Comparison of ENCODE assay signal across 8 cellular contexts in the genomic region with DNA sequence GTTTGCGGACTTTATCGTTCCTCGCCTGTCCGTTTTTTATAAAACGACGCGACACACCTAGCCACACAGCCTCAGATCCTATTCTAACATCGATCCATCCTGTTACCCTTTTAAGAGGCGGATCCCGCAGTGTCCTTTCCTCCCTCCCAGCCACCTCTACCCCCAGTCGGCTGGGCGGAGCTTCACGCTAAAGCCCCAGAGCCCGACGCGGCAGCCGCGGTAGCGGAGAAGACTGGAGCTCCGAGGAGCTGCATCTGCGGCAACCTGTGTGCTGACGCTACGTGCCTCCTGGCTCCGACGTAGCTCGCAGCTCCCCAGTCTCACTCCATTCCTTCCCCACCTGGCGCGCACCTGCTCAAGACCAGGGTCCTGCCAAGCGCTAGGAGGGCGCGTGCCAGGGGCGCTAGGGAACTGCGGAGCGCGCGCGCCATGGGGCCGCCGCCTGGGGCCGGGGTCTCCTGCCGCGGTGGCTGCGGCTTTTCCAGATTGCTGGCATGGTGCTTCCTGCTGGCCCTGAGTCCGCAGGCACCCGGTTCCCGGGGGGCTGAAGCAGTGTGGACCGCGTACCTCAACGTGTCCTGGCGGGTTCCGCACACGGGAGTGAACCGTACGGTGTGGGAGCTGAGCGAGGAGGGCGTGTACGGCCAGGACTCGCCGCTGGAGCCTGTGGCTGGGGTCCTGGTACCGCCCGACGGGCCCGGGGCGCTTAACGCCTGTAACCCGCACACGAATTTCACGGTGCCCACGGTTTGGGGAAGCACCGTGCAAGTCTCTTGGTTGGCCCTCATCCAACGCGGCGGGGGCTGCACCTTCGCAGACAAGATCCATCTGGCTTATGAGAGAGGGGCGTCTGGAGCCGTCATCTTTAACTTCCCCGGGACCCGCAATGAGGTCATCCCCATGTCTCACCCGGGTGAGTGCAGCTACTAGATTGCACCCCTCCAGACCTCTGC. TPM values are rescaled to one million over a fixed set of nuclear protein-coding genes. Genes with fewer than 3 reads are reported as not detected.
DNase-seq lines count a peak whose midpoint lies in the region; ATAC-seq and TF ChIP-seq lines count a peak whose summit lies in the region.

A gene with protein sequence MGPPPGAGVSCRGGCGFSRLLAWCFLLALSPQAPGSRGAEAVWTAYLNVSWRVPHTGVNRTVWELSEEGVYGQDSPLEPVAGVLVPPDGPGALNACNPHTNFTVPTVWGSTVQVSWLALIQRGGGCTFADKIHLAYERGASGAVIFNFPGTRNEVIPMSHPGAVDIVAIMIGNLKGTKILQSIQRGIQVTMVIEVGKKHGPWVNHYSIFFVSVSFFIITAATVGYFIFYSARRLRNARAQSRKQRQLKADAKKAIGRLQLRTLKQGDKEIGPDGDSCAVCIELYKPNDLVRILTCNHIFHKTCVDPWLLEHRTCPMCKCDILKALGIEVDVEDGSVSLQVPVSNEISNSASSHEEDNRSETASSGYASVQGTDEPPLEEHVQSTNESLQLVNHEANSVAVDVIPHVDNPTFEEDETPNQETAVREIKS (plus strand): TSS at position 217 of the 953 bp plus-strand sequence. CDS start 213 bp downstream, at position 430.

- H3K36me3 ChIP-seq in A673 (ENCODE audit: insufficient read depth, low read length, poor library complexity, severe bottlenecking): no peaks in the 10 kb centered on the region
- H3K36me3 ChIP-seq in thyroid gland: no peaks in the 10 kb centered on the region

- intact Hi-C loops in A673 (cut with micrococcal nuclease; ENCODE audit: unreplicated experiment) (no loop called here), thyroid gland (cut with DNase I) (no loop called here)

- no peak within 1 kb of the TSS for H3K27ac Mint-ChIP-seq in effector memory CD8-positive, alpha-beta T cell
- H3K27ac Mint-ChIP-seq in memory B cell: no peak within 1 kb of the TSS

- no peak within 1 kb of the TSS for H3K4me3 ChIP-seq in A673 (ENCODE audit: low read depth, low read length, poor library complexity, severe bottlenecking)
- H3K4me3 ChIP-seq in thyroid gland (replicated peaks in 1 of 3): peak within 1 kb of the TSS; percentile 30 to 53 (median 40)

- H3K36me3 Mint-ChIP-seq in effector memory CD8-positive, alpha-beta T cell (ENCODE audit: insufficient read depth): no peaks in the 10 kb centered on the region
- no peaks in the 10 kb centered on the region for H3K36me3 Mint-ChIP-seq in memory B cell

- peak within 1 kb of the TSS; percentile 44 to 66 for H3K4me3 Mint-ChIP-seq in effector memory CD8-positive, alpha-beta T cell
- H3K4me3 Mint-ChIP-seq in memory B cell: peak within 1 kb of the TSS; percentile 60

- POLR2A ChIA-PET in A673 (lab: Charles Lee; ENCODE audit: low non-redundant PET) (no interaction called here), HEK293T (lab: Yijun Ruan, JAX) (interaction anchor here (0.8 to 1.8 kb wide), 9 partner anchors 9 to 107 kb away, joined by 3 to 11 read pairs (median 4); a partner anchor contains a TSS)

- DNase-seq in A673 (ENCODE audit: low spot score): peak; percentile 1
- DNase-seq in HEK293T (ENCODE audit: extremely low spot score): peak; percentile 75
- DNase-seq in effector memory CD8-positive, alpha-beta T cell: no peak
- DNase-seq in memory B cell (ENCODE audit: low spot score in 2 of 2): no peak
- DNase-seq in thyroid gland: peak; percentile 72 to 81
- no peak for DNase-seq in H4 (ENCODE audit: low spot score)

- CTCF ChIA-PET in A673 (lab: Charles Lee) (no interaction called here), HEK293T (lab: Yijun Ruan, JAX) (interaction anchor here (0.5 to 1.1 kb wide), 3 partner anchors 9 to 24 kb away, joined by 3 to 7 read pairs (median 3); no protein-coding TSS in a partner anchor)

- no peaks in the 10 kb centered on the region for H3K9me3 Mint-ChIP-seq in effector memory CD8-positive, alpha-beta T cell
- peaks cover 1% of the 10 kb centered on the region for H3K9me3 Mint-ChIP-seq in memory B cell

- no TSS peak for BruUV-seq in A673 (replicated peaks; lab: Mats Ljungman, UMichigan)

- no peaks in the 10 kb centered on the region for H3K9me3 ChIP-seq in A673 (ENCODE audit: low read depth, low read length, poor library complexity, severe bottlenecking)
- H3K9me3 ChIP-seq in thyroid gland: no peaks in the 10 kb centered on the region

- WGBS in thyroid gland, 2 donors: 0 to 2% methylated on average over 10 to 26 of the region's 79 CpGs

- TF ChIP-seq CTCF in A673 (conservative IDR thresholded peaks at IDR 0.05; ENCODE audit: low read depth, low read length) (no peak), thyroid gland (IDR thresholded peaks at IDR 0.05) (peak in 1 of 6 experiments; percentile 18)

- ATAC-seq in SK-N-SH treated with all-trans-retinoic acid at 6 μM for 48 hours (peak; percentile 31; the same call in 2 of the 3 replicates), memory B cell (ENCODE audit: low read depth) (no peak), GM21737 (IDR thresholded peaks at IDR 0.05; ENCODE audit: unreplicated experiment) (no peak)
- peak; percentile 27 for ATAC-seq in effector memory CD8-positive, alpha-beta T cell (replicated peaks)

- H3K4me1 ChIP-seq in A673 (ENCODE audit: insufficient read depth, low read length, poor library complexity, severe bottlenecking) (no peaks in the 10 kb centered on the region), thyroid gland (no peaks in the 10 kb centered on the region)

- peak; percentile 32 to 93 for TF ChIP-seq POLR2A in thyroid gland (IDR thresholded peaks at IDR 0.05)

- no peaks in the 10 kb centered on the region for H3K4me1 Mint-ChIP-seq in effector memory CD8-positive, alpha-beta T cell (ENCODE audit: low read depth in 2 of 2)
- H3K4me1 Mint-ChIP-seq in memory B cell: peaks cover 4% of the 10 kb centered on the region

- H3K27me3 ChIP-seq in A673 (replicated peaks; ENCODE audit: insufficient read depth, low read depth, low read length, poor library complexity): peaks cover 61% of the 10 kb centered on the region
- no peaks in the 10 kb centered on the region for H3K27me3 ChIP-seq in thyroid gland

- H3K27me3 Mint-ChIP-seq in effector memory CD8-positive, alpha-beta T cell: peaks cover 26 to 47% of the 10 kb centered on the region in 2 donors
- peaks cover 13% of the 10 kb centered on the region for H3K27me3 Mint-ChIP-seq in memory B cell

- H3K27ac ChIP-seq in A673 (ENCODE audit: low read depth, low read length, poor library complexity, severe bottlenecking) (no peak within 1 kb of the TSS), thyroid gland (peak within 1 kb of the TSS; percentile 74 to 88 (median 87))

TF ChIP-seq in HEK293T, 16 proteins besides CTCF, POLR2A, EP300 and RAD21:
- TF ChIP-seq NFRKB (IDR thresholded peaks at IDR 0.05) (no peak), FOXM1 (IDR thresholded peaks at IDR 0.05; ENCODE audit: borderline replicate concordance) (no peak), FOXK2 (IDR thresholded peaks at IDR 0.05) (no peak), SUZ12 (IDR thresholded peaks at IDR 0.05) (no peak), ARNT (IDR thresholded peaks at IDR 0.05) (no peak), CTBP1 (IDR thresholded peaks at IDR 0.05; ENCODE audit: borderline replicate concordance) (no peak), SP1 (IDR thresholded peaks at IDR 0.05) (no peak), HDGF (IDR thresholded peaks at IDR 0.05; ENCODE audit: borderline replicate concordance) (no peak), LEF1 (IDR thresholded peaks at IDR 0.05; ENCODE audit: borderline replicate concordance) (no peak), TARDBP (IDR thresholded peaks at IDR 0.05) (no peak), FOXA1 (IDR thresholded peaks at IDR 0.05) (no peak)

TF ChIP-seq in SK-N-SH treated with all-trans-retinoic acid at 6 μM for 48 hours, 23 proteins besides CTCF, POLR2A, EP300 and RAD21 (continues in another document):
- no peak for TF ChIP-seq ZFP3 (CRISPR knock-in tag; IDR thresholded peaks at IDR 0.05)
- TF ChIP-seq BACH2 (CRISPR knock-in tag; IDR thresholded peaks at IDR 0.05; ENCODE audit: borderline replicate concordance): no peak
- no peak for TF ChIP-seq GLIS3 (CRISPR knock-in tag; IDR thresholded peaks at IDR 0.05)
- no peak for TF ChIP-seq ZFP30 (CRISPR knock-in tag; IDR thresholded peaks at IDR 0.05)
- no peak for TF ChIP-seq ISL1 (CRISPR knock-in tag; IDR thresholded peaks at IDR 0.05)
- TF ChIP-seq OSR1 (CRISPR knock-in tag; IDR thresholded peaks at IDR 0.05): no peak
- TF ChIP-seq, protein P1, sequence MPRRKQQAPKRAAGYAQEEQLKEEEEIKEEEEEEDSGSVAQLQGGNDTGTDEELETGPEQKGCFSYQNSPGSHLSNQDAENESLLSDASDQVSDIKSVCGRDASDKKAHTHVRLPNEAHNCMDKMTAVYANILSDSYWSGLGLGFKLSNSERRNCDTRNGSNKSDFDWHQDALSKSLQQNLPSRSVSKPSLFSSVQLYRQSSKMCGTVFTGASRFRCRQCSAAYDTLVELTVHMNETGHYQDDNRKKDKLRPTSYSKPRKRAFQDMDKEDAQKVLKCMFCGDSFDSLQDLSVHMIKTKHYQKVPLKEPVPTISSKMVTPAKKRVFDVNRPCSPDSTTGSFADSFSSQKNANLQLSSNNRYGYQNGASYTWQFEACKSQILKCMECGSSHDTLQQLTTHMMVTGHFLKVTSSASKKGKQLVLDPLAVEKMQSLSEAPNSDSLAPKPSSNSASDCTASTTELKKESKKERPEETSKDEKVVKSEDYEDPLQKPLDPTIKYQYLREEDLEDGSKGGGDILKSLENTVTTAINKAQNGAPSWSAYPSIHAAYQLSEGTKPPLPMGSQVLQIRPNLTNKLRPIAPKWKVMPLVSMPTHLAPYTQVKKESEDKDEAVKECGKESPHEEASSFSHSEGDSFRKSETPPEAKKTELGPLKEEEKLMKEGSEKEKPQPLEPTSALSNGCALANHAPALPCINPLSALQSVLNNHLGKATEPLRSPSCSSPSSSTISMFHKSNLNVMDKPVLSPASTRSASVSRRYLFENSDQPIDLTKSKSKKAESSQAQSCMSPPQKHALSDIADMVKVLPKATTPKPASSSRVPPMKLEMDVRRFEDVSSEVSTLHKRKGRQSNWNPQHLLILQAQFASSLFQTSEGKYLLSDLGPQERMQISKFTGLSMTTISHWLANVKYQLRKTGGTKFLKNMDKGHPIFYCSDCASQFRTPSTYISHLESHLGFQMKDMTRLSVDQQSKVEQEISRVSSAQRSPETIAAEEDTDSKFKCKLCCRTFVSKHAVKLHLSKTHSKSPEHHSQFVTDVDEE (CRISPR knock-in tag; IDR thresholded peaks at IDR 0.05): no peak
- TF ChIP-seq TOX (CRISPR knock-in tag; IDR thresholded peaks at IDR 0.05; ENCODE audit: borderline replicate concordance): no peak

RNA-seq across cellular contexts. Expression of the gene that starts here (rescaled TPM):
- total RNA-seq in A673 (2021) (not detected in 2 replicates), thyroid gland (10 to 100 TPM; 46.5 to 68.6 (median 63.5) TPM)
- total RNA-seq in H4 (2014; rRNA removed; shearing (Covaris generic)): not detected in 2 replicates

Comparison
In these comparisons a context has a peak if more than half of its experiments do, and no peak if none do; other contexts are left out.
1. RNA of the gene that starts here (total RNA-seq): 46.5 to 68.6 TPM in thyroid gland; not detected in A673 and not detected in H4; every median in the first group is over 10 times any median in the second.
2. Peak in DNase-seq in A673; RNA of the gene not detected or under 1 TPM.
3. DNase-seq: peak in HEK293T (single experiment) and thyroid gland (2 of 2); none in effector memory CD8-positive, alpha-beta T cell (0 of 3), memory B cell (0 of 2) and H4 (single experiment).
4. ATAC-seq: peak in SK-N-SH treated with all-trans-retinoic acid at 6 μM for 48 hours (single experiment) and effector memory CD8-positive, alpha-beta T cell (single experiment); none in memory B cell (single experiment) and GM21737 (single experiment).